ENCODE assay signal across 11 cellular contexts in the genomic region with DNA sequence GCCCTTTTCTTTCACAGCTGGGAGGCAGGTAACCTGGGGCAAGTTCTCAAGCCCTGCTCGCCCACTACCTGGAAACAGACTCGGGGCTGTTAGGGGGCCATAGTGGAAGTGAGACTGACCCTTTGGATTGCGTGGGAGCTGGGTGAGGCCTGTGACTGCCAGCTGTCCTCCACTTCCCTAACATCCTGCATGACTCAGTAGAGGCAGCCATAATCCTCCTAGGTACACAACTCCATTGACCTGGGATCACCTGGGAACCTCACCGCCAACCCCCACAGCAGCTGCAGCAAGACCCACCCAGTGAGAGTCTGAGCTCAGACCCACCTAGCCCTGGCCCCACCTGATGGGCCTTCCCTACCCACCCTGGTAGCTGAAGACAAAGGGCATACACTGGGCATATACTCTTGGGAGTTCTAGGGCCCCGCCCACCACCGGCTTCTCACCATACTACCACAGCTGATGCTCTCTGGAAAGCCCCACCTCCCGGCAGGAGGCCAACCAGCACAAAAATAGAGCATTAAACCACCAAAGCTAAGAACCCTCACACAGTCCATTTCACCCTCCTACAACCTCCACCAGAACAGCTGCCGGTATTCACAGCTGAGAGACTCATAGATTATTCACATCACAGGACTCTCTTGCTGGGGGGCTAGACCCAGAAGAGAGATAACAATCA.
A peak's percentile ranks its signal among the peaks of the same experiment; 100 is the strongest.
DNase-seq lines count a peak whose midpoint lies in the region; ATAC-seq, FAIRE-seq and TF ChIP-seq lines count a peak whose summit lies in the region.
"Had no signal": no experiment of that assay in that cellular context is flagged by ENCODE, and none has a peak within 500 bp of the region (broad histone marks: within the 10 kb centered on the region; RNA-seq: fewer than 3 reads in every experiment).

No MANE protein-coding gene starts in this region.

- H3K9me2 ChIP-seq in Karpas-422 (replicated peaks; ENCODE audit: insufficient read depth, low read length) = no peaks in the 10 kb centered on the region

- CTCF ChIA-PET in GM12878 (lab: Yijun Ruan, JAX) = interaction anchor here (1.2 to 2.1 kb wide), 5 partner anchors 40 to 278 kb away, joined by 3 to 8 read pairs (median 5); no protein-coding TSS in a partner anchor

- H3K4me2 ChIP-seq in GM12878 (ENCODE audit: control insufficient read depth, insufficient read depth) (peak overlapping the region; percentile 33), Karpas-422 (ENCODE audit: low read depth, low read length, poor library complexity, severe bottlenecking) (no peak overlapping the region)

- no peak for TF ChIP-seq POLR2A in GM12878 (IDR thresholded peaks at IDR 0.05; ENCODE audit: low read depth, low read length)

- H2AFZ ChIP-seq in GM12878 (ENCODE audit: control insufficient read depth, low read depth, low read length) (peak overlapping the region; percentile 55), Karpas-422 (ENCODE audit: low read length) (no peak overlapping the region)

- H3K27ac ChIP-seq in GM12878 (ENCODE audit: control insufficient read depth, insufficient read depth) = peak overlapping the region; percentile 55
- H3K27ac ChIP-seq in Karpas-422 (ENCODE audit: low read length) = no peak overlapping the region

- peak; percentile 32 for DNase-seq in ELF-1 (ENCODE audit: low read depth, low spot score)
- DNase-seq in GM12878 (ENCODE audit: low read depth, low spot score) = peak; percentile 45
- DNase-seq in Karpas-422 = no peak
- no peak for DNase-seq in C1 segment of cervical spinal cord (lab: John Stamatoyannopoulos, UW)
- no peak for DNase-seq in activated CD4-positive, alpha-beta T cell treated with anti-CD3 and anti-CD28 coated beads for 48 hours
- no peak for DNase-seq in NCI-H2029 treated with DMSO at 0.1 percent for 48 hours (lab: John Stamatoyannopoulos, UW)
- DNase-seq: activated CD4-positive, alpha-beta T cell treated with anti-CD3 and anti-CD28 coated beads, Interleukin-2, amount 10 ng/mL, durations not matched to agents 7 days and 5 days; naive B cell; NCI-H1092 had no signal

- no peak for TF ChIP-seq CTCF in GM12878 (IDR thresholded peaks at IDR 0.05 in 2 of 3, conservative IDR thresholded peaks at IDR 0.05 in 1 of 3; ENCODE audit: control insufficient read depth in 2 of 3, extremely low read depth in 1 of 3, insufficient read depth in 1 of 3, low read depth in 3 of 3, low read length in 3 of 3)

- no peak for FAIRE-seq in GM12878 (lab: Jason Lieb, UNC)

- ATAC-seq in GM19463 (IDR thresholded peaks at IDR 0.05; ENCODE audit: unreplicated experiment) (peak; percentile 72), HG03135 (IDR thresholded peaks at IDR 0.05; ENCODE audit: unreplicated experiment) (peak; percentile 62), GM12878 (peak; percentile 73)

- H3K9ac ChIP-seq in GM12878 (ENCODE audit: control insufficient read depth, insufficient read depth, low read length) (no peak overlapping the region), Karpas-422 (ENCODE audit: low read length) (no peak overlapping the region)

- H4K20me1 ChIP-seq in GM12878 (ENCODE audit: control insufficient read depth, insufficient read depth) (no peaks in the 10 kb centered on the region), Karpas-422 (ENCODE audit: insufficient read depth, low read depth, low read length) (no peaks in the 10 kb centered on the region)

- H3K27me3 ChIP-seq in GM12878 (replicated peaks in 1 of 2; ENCODE audit: control insufficient read depth in 2 of 2, insufficient read depth in 2 of 2, low read length in 1 of 2) (no peaks in the 10 kb centered on the region), Karpas-422 (ENCODE audit: low read length) (no peaks in the 10 kb centered on the region)

- in situ Hi-C loops in GM12878 (cut with MboI) = no loop called here

- H3K36me3 ChIP-seq in GM12878 (ENCODE audit: control insufficient read depth in 2 of 2, insufficient read depth in 2 of 2, low read length in 1 of 2) = no peaks in the 10 kb centered on the region; a peak in 1 of 4 replicates
- H3K36me3 ChIP-seq in Karpas-422 (ENCODE audit: insufficient read depth, low read length) = no peaks in the 10 kb centered on the region

- BruUV-seq in GM12878 (replicated peaks; lab: Mats Ljungman, UMichigan) = no TSS peak

- no peak for TF ChIP-seq EP300 in GM12878 (IDR thresholded peaks at IDR 0.05; ENCODE audit: borderline replicate concordance in 1 of 2, control insufficient read depth in 1 of 2, low read depth in 2 of 2, low read length in 2 of 2)

- intact Hi-C loops in GM12878 (cut with micrococcal nuclease; ENCODE audit: unreplicated experiment) = loop anchor here (5.0 kb wide), 1 partner anchor 61 kb away; the partner anchor contains the start of gene DCTD

- H3K79me2 ChIP-seq in GM12878 (ENCODE audit: control insufficient read depth, insufficient read depth, low read length) (no peaks in the 10 kb centered on the region), Karpas-422 (ENCODE audit: low read length) (no peaks in the 10 kb centered on the region)

- H3K4me3 ChIP-seq in GM12878 (no peak overlapping the region), Karpas-422 (ENCODE audit: low read length) (no peak overlapping the region)

- SMC1A ChIA-PET in GM12878 (lab: Charles Lee; ENCODE audit: uncharacterized antibody, unreplicated experiment) = interaction anchor here (0.6 to 1.9 kb wide), 10 partner anchors 9 to 1177 kb away, joined by 3 to 13 read pairs (median 3); no protein-coding TSS in a partner anchor

- 3% methylated on average over 8 of the region's 8 CpGs for WGBS in GM12878 (ENCODE audit: insufficient coverage, insufficient replicate concordance, low lambda C conversion rate, missing lambda C conversion rate)

- 0 out of 2 replicates have a peak, but pooled peaks have one; percentile 2 for TF ChIP-seq RAD21 in GM12878 (IDR thresholded peaks at IDR 0.05; ENCODE audit: insufficient read depth, low read depth, low read length)

- H3K9me3 ChIP-seq in GM12878 (replicated peaks; ENCODE audit: control insufficient read depth, insufficient read depth, low read length) (peaks cover 6% of the 10 kb centered on the region; the same call in 2 of the 3 replicates), Karpas-422 (ENCODE audit: low read length) (no peaks in the 10 kb centered on the region)

- RAD21 ChIA-PET in GM12878 (lab: Charles Lee; ENCODE audit: unreplicated experiment) = interaction anchor here (1.1 kb wide), 2 partner anchors 14 to 87 kb away, joined by 3 to 4 read pairs; no protein-coding TSS in a partner anchor

- H3K4me1 ChIP-seq in GM12878 (ENCODE audit: control insufficient read depth, insufficient read depth, low read length) (peaks cover 8% of the 10 kb centered on the region), Karpas-422 (ENCODE audit: low read length) (no peaks in the 10 kb centered on the region)

- POLR2A ChIA-PET in GM12878 (lab: Charles Lee) = interaction anchor here (0.6 to 1.1 kb wide), 2 partner anchors 40 to 60 kb away, joined by 3 to 4 read pairs; no protein-coding TSS in a partner anchor

TF ChIP-seq in GM12878, 131 proteins besides CTCF, POLR2A, EP300 and RAD21 (continues in another document):
- TF ChIP-seq ZNF622 (IDR thresholded peaks at IDR 0.05) (no peak), CBFB (IDR thresholded peaks at IDR 0.05; ENCODE audit: low read depth) (0 out of 2 replicates have a peak, but pooled peaks have one; percentile 26), BMI1 (IDR thresholded peaks at IDR 0.05; ENCODE audit: borderline replicate concordance) (no peak), MEF2B (IDR thresholded peaks at IDR 0.05; ENCODE audit: partially characterized antibody, poor library complexity, severe bottlenecking) (peak; percentile 90), CBX5 (IDR thresholded peaks at IDR 0.05; ENCODE audit: low read depth) (no peak), NFIC (IDR thresholded peaks at IDR 0.05; ENCODE audit: low read depth, low read length) (0 out of 2 replicates have a peak, but pooled peaks have one; percentile 35), SMC3 (IDR thresholded peaks at IDR 0.05; ENCODE audit: borderline replicate concordance, low read length) (no peak), RFX5 (IDR thresholded peaks at IDR 0.05; ENCODE audit: low read depth, low read length) (no peak), HDAC2 (IDR thresholded peaks at IDR 0.05) (no peak)
- TF ChIP-seq, protein P1, sequence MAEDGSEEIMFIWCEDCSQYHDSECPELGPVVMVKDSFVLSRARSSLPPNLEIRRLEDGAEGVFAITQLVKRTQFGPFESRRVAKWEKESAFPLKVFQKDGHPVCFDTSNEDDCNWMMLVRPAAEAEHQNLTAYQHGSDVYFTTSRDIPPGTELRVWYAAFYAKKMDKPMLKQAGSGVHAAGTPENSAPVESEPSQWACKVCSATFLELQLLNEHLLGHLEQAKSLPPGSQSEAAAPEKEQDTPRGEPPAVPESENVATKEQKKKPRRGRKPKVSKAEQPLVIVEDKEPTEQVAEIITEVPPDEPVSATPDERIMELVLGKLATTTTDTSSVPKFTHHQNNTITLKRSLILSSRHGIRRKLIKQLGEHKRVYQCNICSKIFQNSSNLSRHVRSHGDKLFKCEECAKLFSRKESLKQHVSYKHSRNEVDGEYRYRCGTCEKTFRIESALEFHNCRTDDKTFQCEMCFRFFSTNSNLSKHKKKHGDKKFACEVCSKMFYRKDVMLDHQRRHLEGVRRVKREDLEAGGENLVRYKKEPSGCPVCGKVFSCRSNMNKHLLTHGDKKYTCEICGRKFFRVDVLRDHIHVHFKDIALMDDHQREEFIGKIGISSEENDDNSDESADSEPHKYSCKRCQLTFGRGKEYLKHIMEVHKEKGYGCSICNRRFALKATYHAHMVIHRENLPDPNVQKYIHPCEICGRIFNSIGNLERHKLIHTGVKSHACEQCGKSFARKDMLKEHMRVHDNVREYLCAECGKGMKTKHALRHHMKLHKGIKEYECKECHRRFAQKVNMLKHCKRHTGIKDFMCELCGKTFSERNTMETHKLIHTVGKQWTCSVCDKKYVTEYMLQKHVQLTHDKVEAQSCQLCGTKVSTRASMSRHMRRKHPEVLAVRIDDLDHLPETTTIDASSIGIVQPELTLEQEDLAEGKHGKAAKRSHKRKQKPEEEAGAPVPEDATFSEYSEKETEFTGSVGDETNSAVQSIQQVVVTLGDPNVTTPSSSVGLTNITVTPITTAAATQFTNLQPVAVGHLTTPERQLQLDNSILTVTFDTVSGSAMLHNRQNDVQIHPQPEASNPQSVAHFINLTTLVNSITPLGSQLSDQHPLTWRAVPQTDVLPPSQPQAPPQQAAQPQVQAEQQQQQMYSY (CRISPR knock-in tag; IDR thresholded peaks at IDR 0.05) = no peak

Comparison
In these comparisons a context has a peak if more than half of its experiments do, and no peak if none do; other contexts are left out.
1. DNase-seq: peak in ELF-1 (single experiment) and GM12878 (single experiment); none in Karpas-422 (single experiment), C1 segment of cervical spinal cord (0 of 14), activated CD4-positive, alpha-beta T cell treated with anti-CD3 and anti-CD28 coated beads for 48 hours (single experiment) and NCI-H2029 treated with DMSO at 0.1 percent for 48 hours (single experiment).
2. Peak in every context shown above with its lines, with median percentiles within 50 percentile points of each other: ATAC-seq.